ENCODE assay signal across 13 cellular contexts in the genomic region with DNA sequence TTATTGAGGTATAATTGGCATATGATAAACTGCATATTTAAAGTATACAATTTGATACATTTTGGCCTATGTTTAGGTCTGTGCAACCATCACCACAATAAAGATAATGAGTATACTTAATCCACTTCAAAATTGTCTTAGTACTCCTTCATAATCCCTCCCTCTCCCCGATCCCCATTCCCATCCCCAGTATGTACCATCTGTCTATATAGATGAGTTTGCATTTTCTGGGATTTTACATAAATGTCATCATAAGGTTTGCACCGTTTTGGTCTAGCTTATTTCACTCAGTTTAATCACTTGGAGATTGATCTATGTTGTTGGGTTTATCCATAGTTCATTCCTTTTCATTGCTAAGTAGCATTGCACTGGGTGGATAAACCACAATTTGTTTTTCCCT.
A peak's percentile ranks its signal among the peaks of the same experiment; 100 is the strongest.
DNase-seq lines count a peak whose midpoint lies in the region.
"Had no signal": no experiment of that assay in that cellular context is flagged by ENCODE, and none has a peak within 500 bp of the region (broad histone marks: within the 10 kb centered on the region; RNA-seq: fewer than 3 reads in every experiment).

No MANE protein-coding gene starts in this region.

- DNase-seq in D341Med (ENCODE audit: low spot score) (peak; percentile 63), NCI-H524 (lab: John Stamatoyannopoulos, UW) (peak; percentile 42 to 77), NCI-H82 treated with DMSO at 0.1 percent for 48 hours (lab: John Stamatoyannopoulos, UW; ENCODE audit: unreplicated experiment) (peak; percentile 42), C1 segment of cervical spinal cord (lab: John Stamatoyannopoulos, UW) (no peak), NCI-H748 (lab: John Stamatoyannopoulos, UW; ENCODE audit: unreplicated experiment) (no peak)
- no peak for DNase-seq in activated CD4-positive, alpha-beta T cell treated with anti-CD3 and anti-CD28 coated beads for 48 hours
- DNase-seq: CD4-positive, alpha-beta T cell; CD8-positive, alpha-beta memory T cell; DMS153; DND-41; GM23248; H7; HCEC 1CT had no signal

Comparison
In these comparisons a context has a peak if more than half of its experiments do, and no peak if none do; other contexts are left out.
1. DNase-seq: peak in D341Med (single experiment), NCI-H524 (2 of 2) and NCI-H82 treated with DMSO at 0.1 percent for 48 hours (single experiment); none in activated CD4-positive, alpha-beta T cell treated with anti-CD3 and anti-CD28 coated beads for 48 hours (single experiment), C1 segment of cervical spinal cord (0 of 14) and NCI-H748 (single experiment).